ENCODE assay signal across 8 cellular contexts in genomic region chr15:88467073-88467934, GRCh38. TPM values are rescaled to one million over a fixed set of nuclear protein-coding genes. Genes with fewer than 3 reads are reported as not detected.
DNase-seq lines count a peak whose midpoint lies in the region; ATAC-seq and TF ChIP-seq lines count a peak whose summit lies in the region.

Gene MRPL46 (minus strand): TSS chr15:88467388. CDS start chr15:88467377, 11 bp downstream.
Gene MRPS11 (plus strand): TSS chr15:88467708. CDS start chr15:88467718, 10 bp downstream.

- peaks cover 14 to 33% (median 17%) of the 10 kb centered on the region in 3 donors for H3K4me1 ChIP-seq in gastroesophageal sphincter
- H3K4me1 ChIP-seq in neutrophil (ENCODE audit: control insufficient read depth in 1 of 2, insufficient read depth in 1 of 2, low read depth in 1 of 2, low read length in 1 of 2), result peaks cover 17 to 19% of the 10 kb centered on the region in 2 experiments

- no peaks in the 10 kb centered on the region for H3K9me3 Mint-ChIP-seq in activated naive CD4-positive, alpha-beta T cell treated with anti-CD3 and anti-CD28 coated beads for 36 hours

- CTCF ChIA-PET in activated naive CD4-positive, alpha-beta T cell treated with anti-CD3 and anti-CD28 coated beads for 36 hours (lab: Charles Lee), result interaction anchor here (0.6 to 1.6 kb wide), 5 partner anchors 12 to 197 kb away, joined by 3 to 4 read pairs (median 3); no protein-coding TSS in a partner anchor

- H3K9me3 ChIP-seq in gastroesophageal sphincter (no peaks in the 10 kb centered on the region), neutrophil (no peaks in the 10 kb centered on the region)

- H3K4me3 ChIP-seq in HFF-Myc (replicated peaks; ENCODE audit: low read depth, low read length) (peak within 1 kb of the TSS; percentile 72), gastroesophageal sphincter (peak within 1 kb of the TSS; percentile 58 to 73), neutrophil (ENCODE audit: low read depth in 1 of 2, low read length in 1 of 2) (peak within 1 kb of the TSS; percentile 68 to 92)

- peak within 1 kb of the TSS; percentile 91 for H3K4me3 Mint-ChIP-seq in activated naive CD4-positive, alpha-beta T cell treated with anti-CD3 and anti-CD28 coated beads for 36 hours

- 0 to 2% methylated on average over 9 to 26 of the region's 55 CpGs for WGBS in gastroesophageal sphincter (ENCODE audit: low coverage in 1 of 2), 2 donors

- no peak for TF ChIP-seq EP300 in gastroesophageal sphincter (IDR thresholded peaks at IDR 0.05)

- peaks cover 3 to 49% of the 10 kb centered on the region in 2 donors for H3K36me3 ChIP-seq in gastroesophageal sphincter
- peaks cover 19% of the 10 kb centered on the region for H3K36me3 ChIP-seq in neutrophil

- TF ChIP-seq CTCF in HFF-Myc (IDR thresholded peaks at IDR 0.05; ENCODE audit: low read depth, low read length, missing control alignments) (no peak), gastroesophageal sphincter (IDR thresholded peaks at IDR 0.05) (no peak), neutrophil (IDR thresholded peaks at IDR 0.05) (no peak)

- ATAC-seq in gastroesophageal sphincter, result peak; percentile 96

- no peaks in the 10 kb centered on the region for H3K27me3 Mint-ChIP-seq in activated naive CD4-positive, alpha-beta T cell treated with anti-CD3 and anti-CD28 coated beads for 36 hours (ENCODE audit: low read depth)

- H3K27me3 ChIP-seq in gastroesophageal sphincter (no peaks in the 10 kb centered on the region), neutrophil (no peaks in the 10 kb centered on the region)

- H3K4me1 Mint-ChIP-seq in activated naive CD4-positive, alpha-beta T cell treated with anti-CD3 and anti-CD28 coated beads for 36 hours (ENCODE audit: low read depth), result peaks cover 32% of the 10 kb centered on the region

- peaks cover 28% of the 10 kb centered on the region for H3K36me3 Mint-ChIP-seq in activated naive CD4-positive, alpha-beta T cell treated with anti-CD3 and anti-CD28 coated beads for 36 hours (ENCODE audit: low read depth)

- intact Hi-C loops in activated naive CD4-positive, alpha-beta T cell treated with anti-CD3 and anti-CD28 coated beads for 36 hours (cut with micrococcal nuclease), result loop anchor here (1.0 to 5.0 kb wide), 7 partner anchors 79 to 430 kb away; partner anchors contain the start of genes AEN, DET1, HAPLN3 and NTRK3

- H3K27ac ChIP-seq in gastroesophageal sphincter (peak within 1 kb of the TSS; percentile 74 to 98 (median 91)), neutrophil (peak within 1 kb of the TSS; percentile 82), substantia nigra (ENCODE audit: low read depth, low read length, poor library complexity, severe bottlenecking) (peak within 1 kb of the TSS; percentile 96)

- DNase-seq in GM04504 (ENCODE audit: low read depth) (peak; percentile 74), HFF-Myc (ENCODE audit: extremely low read depth, low read depth) (peak; percentile 65), MV-4-11 (lab: John Stamatoyannopoulos, UW) (peak; percentile 84), SK-N-DZ (ENCODE audit: low spot score) (peak; percentile 94), substantia nigra (lab: John Stamatoyannopoulos, UW) (peak; percentile 33 to 95 (median 87))
- DNase-seq in activated naive CD4-positive, alpha-beta T cell treated with anti-CD3 and anti-CD28 coated beads for 36 hours, result peak; percentile 93

- peak within 1 kb of the TSS; percentile 98 for H3K27ac Mint-ChIP-seq in activated naive CD4-positive, alpha-beta T cell treated with anti-CD3 and anti-CD28 coated beads for 36 hours

- TF ChIP-seq POLR2A in gastroesophageal sphincter (IDR thresholded peaks at IDR 0.05), result peak; percentile 12 to 26

RNA-seq across cellular contexts. Expression of gene MRPL46, which starts in this region (rescaled TPM):
- polyA plus RNA-seq in SK-N-DZ (2014; cell fraction: cytosol; rRNA removed), result 47.1 and 49.0 TPM in 2 replicates
- polyA plus RNA-seq in SK-N-DZ (2014; cell fraction: nucleus; rRNA removed), result 51.0 and 52.9 TPM in 2 replicates
- total RNA-seq in activated naive CD4-positive, alpha-beta T cell treated with anti-CD3 and anti-CD28 coated beads for 36 hours, result 10 to 100 TPM; 29.1 to 29.2 TPM
- total RNA-seq in gastroesophageal sphincter, result 10 to 100 TPM; 22.6 to 26.9 (median 22.9) TPM

RNA-seq across cellular contexts. Expression of gene MRPS11, which starts in this region (rescaled TPM):
- 66.0 and 140 TPM in 2 replicates for polyA plus RNA-seq in SK-N-DZ (2014; cell fraction: cytosol; rRNA removed)
- polyA plus RNA-seq in SK-N-DZ (2014; cell fraction: nucleus; rRNA removed), result 38.8 and 55.1 TPM in 2 replicates
- total RNA-seq in activated naive CD4-positive, alpha-beta T cell treated with anti-CD3 and anti-CD28 coated beads for 36 hours, result 10 to 100 TPM; 50.3 to 57.1 TPM
- 10 to 100 TPM; 19.5 to 27.5 (median 25.7) TPM for total RNA-seq in gastroesophageal sphincter

Comparison
In these comparisons a context has a peak if more than half of its experiments do, and no peak if none do; other contexts are left out.
1. Peak in every context shown above with its lines: DNase-seq, ATAC-seq, H3K4me3 ChIP-seq and H3K27ac ChIP-seq.